1 cellular context compared by ENCODE assay signal in the genomic region with DNA sequence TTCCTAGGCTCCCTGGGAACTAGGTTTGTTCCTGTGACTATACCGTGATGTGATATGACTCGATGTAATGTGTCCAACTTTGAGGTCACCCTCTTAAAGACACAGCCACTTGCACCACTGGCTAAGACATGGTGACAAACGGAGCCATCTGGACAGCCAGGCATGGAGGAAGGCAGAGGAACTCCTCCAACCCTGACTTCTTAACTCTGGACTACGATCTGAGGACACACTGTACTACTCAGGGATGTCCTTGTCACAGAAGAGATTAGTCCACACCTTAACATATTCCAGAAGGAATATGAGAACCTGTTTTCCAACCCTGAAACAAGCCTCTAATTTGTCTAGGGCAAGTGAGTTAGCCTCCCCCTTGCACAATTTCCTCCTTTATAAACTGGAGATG.
TF ChIP-seq lines count a peak whose summit lies in the region.

No MANE protein-coding gene starts in this region.

TF ChIP-seq in IMR-90, 13 proteins besides CTCF, POLR2A, EP300 and RAD21:
- no peak for TF ChIP-seq MAFK (IDR thresholded peaks at IDR 0.05; ENCODE audit: low read depth, low read length)
- no peak for TF ChIP-seq BHLHE40 (IDR thresholded peaks at IDR 0.05; ENCODE audit: low read depth, low read length)
- no peak for TF ChIP-seq ELK1 (IDR thresholded peaks at IDR 0.05; ENCODE audit: borderline replicate concordance, low read depth, low read length)
- no peak for TF ChIP-seq RFX5 (IDR thresholded peaks at IDR 0.05; ENCODE audit: low read depth, low read length)
- TF ChIP-seq MAZ (IDR thresholded peaks at IDR 0.05; ENCODE audit: borderline replicate concordance, low read depth, low read length) = no peak
- no peak for TF ChIP-seq CHD1 (IDR thresholded peaks at IDR 0.05; ENCODE audit: low read depth, low read length)
- no peak for TF ChIP-seq RCOR1 (IDR thresholded peaks at IDR 0.05; ENCODE audit: insufficient replicate concordance, low read length)
- no peak for TF ChIP-seq MXI1 (IDR thresholded peaks at IDR 0.05; ENCODE audit: borderline replicate concordance, low read depth, low read length)
- no peak for TF ChIP-seq SMC3 (IDR thresholded peaks at IDR 0.05; ENCODE audit: low read depth, low read length)
